Comparison of ENCODE assay signal across 35 cellular contexts in genomic region chr15:41640985-41641384, GRCh38.
"Had no signal": no experiment of that assay in that cellular context is flagged by ENCODE, and none has a peak within 500 bp of the region (broad histone marks: within the 10 kb centered on the region; RNA-seq: fewer than 3 reads in every experiment).

No MANE protein-coding gene starts in this region.

- H3K27me3 ChIP-seq: MG63 had no signal

- H3K4me3 ChIP-seq: MG63 had no signal

- H3K36me3 ChIP-seq: MG63 had no signal

- H3K9me3 ChIP-seq: MG63 had no signal

- DNase-seq: Karpas-422, Kasumi-1, MG63, MM.1S, MV-4-11, NCI-H1048, NCI-H1092, NCI-H1092 treated with DMSO at 0.1 percent for 48 hours, NCI-H1105, NCI-H1105 treated with DMSO at 0.1 percent for 48 hours, NCI-H1417, NCI-H1417 treated with DMSO at 0.1 percent for 48 hours, NCI-H1436, NCI-H1436 treated with DMSO at 0.1 percent for 48 hours, NCI-H146, NCI-H1694, NCI-H1694 treated with DMSO at 0.1 percent for 48 hours, NCI-H187, NCI-H187 treated with DMSO at 0.1 percent for 48 hours, NCI-H1930, NCI-H2029, NCI-H2029 treated with DMSO at 0.1 percent for 48 hours, NCI-H2081, NCI-H2081 treated with DMSO at 0.1 percent for 48 hours, NCI-H2107, NCI-H2171, NCI-H2171 treated with DMSO at 0.1 percent for 48 hours, NCI-H2227 treated with DMSO at 0.1 percent for 48 hours, NCI-H226, NCI-H345, NCI-H446, NCI-H446 treated with DMSO at 0.1 percent for 48 hours, NCI-H510A, NCI-H510A treated with DMSO at 0.1 percent for 48 hours, NCI-H524 had no signal
